8 cellular contexts compared by ENCODE assay signal in the genomic region with DNA sequence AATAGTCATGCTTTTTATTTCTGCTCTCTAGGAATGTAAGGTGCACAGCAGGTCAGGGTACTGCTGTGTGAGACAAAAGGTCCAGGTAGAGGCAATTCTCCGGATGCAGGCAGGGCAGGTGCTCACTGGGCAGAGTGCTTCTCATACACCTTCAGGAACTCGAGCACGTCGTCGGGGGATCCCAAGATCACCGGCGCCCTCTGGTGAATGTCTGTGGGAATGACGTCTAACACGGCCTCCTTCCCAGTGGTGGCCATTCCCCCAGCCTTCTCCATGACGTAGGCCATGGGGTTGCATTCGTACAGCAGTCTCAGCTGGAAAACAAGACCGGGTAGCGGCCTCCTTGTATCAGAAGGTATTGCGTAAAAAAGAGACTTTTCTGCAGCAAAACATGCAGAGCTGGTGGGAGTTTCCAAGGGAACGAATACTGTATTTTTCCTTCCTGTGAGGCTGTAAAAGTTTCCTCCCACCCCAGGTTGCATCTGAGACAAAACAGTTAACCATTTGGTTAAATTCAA. TPM values are rescaled to one million over a fixed set of nuclear protein-coding genes. Genes with fewer than 3 reads are reported as not detected.
A peak's percentile ranks its signal among the peaks of the same experiment; 100 is the strongest.
DNase-seq lines count a peak whose midpoint lies in the region; ATAC-seq, FAIRE-seq and TF ChIP-seq lines count a peak whose summit lies in the region.

No MANE protein-coding gene starts in this region.

- H3K23me2 ChIP-seq in H1 (ENCODE audit: low read depth, low read length): no peaks in the 10 kb centered on the region

- no peak overlapping the region for H2BK15ac ChIP-seq in H1 (ENCODE audit: low read length)

- no peak overlapping the region for H3K23ac ChIP-seq in H1 (ENCODE audit: insufficient read length)

- no peak overlapping the region for H4K8ac ChIP-seq in H1 (ENCODE audit: extremely low read depth, insufficient read depth, low read length)

- H3K4me1 ChIP-seq in H1 (replicated peaks in 1 of 4; ENCODE audit: control insufficient read depth in 3 of 4, insufficient read depth in 4 of 4, low read length in 3 of 4): peaks cover 3 to 7% (median 6%) of the 10 kb centered on the region in 4 experiments; a peak in 6 of 7 replicates

- peak; percentile 98 for ATAC-seq in activated CD8-positive, alpha-beta T cell treated with anti-CD3 and anti-CD28 coated beads for 36 hours
- ATAC-seq in GM18505 (IDR thresholded peaks at IDR 0.05; ENCODE audit: unreplicated experiment): no peak

- CTCF ChIA-PET in HEK293T (lab: Yijun Ruan, JAX) (interaction anchor here (0.7 to 1.0 kb wide), 2 partner anchors 11 to 49 kb away, joined by 3 read pairs; a partner anchor contains a TSS), H1 (lab: Charles Lee; ENCODE audit: partially characterized antibody) (interaction anchor here (0.6 to 7.1 kb wide), 17 partner anchors 10 to 303 kb away, joined by 3 to 54 read pairs (median 4); a partner anchor contains a TSS)
- CTCF ChIA-PET in activated CD8-positive, alpha-beta T cell treated with anti-CD3 and anti-CD28 coated beads for 36 hours (lab: Charles Lee): interaction anchor here (0.7 to 1.3 kb wide), 8 partner anchors 10 to 111 kb away, joined by 3 to 4 read pairs (median 3); a partner anchor contains a TSS

- intact Hi-C loops in activated CD8-positive, alpha-beta T cell treated with anti-CD3 and anti-CD28 coated beads for 36 hours (cut with micrococcal nuclease): no loop called here

- no peak overlapping the region for H3K4ac ChIP-seq in H1 (replicated peaks; ENCODE audit: insufficient read length, low read depth, low read length)

- H2BK20ac ChIP-seq in H1 (ENCODE audit: low read length): no peak overlapping the region

- H3K9ac ChIP-seq in H1 (replicated peaks in 1 of 4; ENCODE audit: extremely low read depth in 1 of 4, low read depth in 3 of 4, low read length in 3 of 4): no peak overlapping the region

- DNase-seq in CD1c-positive myeloid dendritic cell (ENCODE audit: extremely low spot score) (peak; percentile 67), HEK293T (ENCODE audit: extremely low spot score) (peak; percentile 73), NCI-H69 (lab: John Stamatoyannopoulos, UW) (peak; percentile 74), H1 (ENCODE audit: low read depth in 1 of 2, low spot score in 2 of 2) (peak; percentile 64 to 95), midbrain (lab: John Stamatoyannopoulos, UW) (peak; percentile 40)
- peak; percentile 85 for DNase-seq in activated CD8-positive, alpha-beta T cell treated with anti-CD3 and anti-CD28 coated beads for 36 hours
- peak; percentile 14 to 22 for DNase-seq in stimulated activated CD8-positive, alpha-beta memory T cell treated with anti-CD3 and anti-CD28 coated beads, Interleukin-15, amount 100 ng/mL, for 4 hours (ENCODE audit: low read depth in 2 of 2)

- peak; percentile 72 for TF ChIP-seq CTCF in activated CD8-positive, alpha-beta T cell treated with anti-CD3 and anti-CD28 coated beads for 36 hours (IDR thresholded peaks at IDR 0.05)
- peak; percentile 84 to 92 (median 84) for TF ChIP-seq CTCF in H1 (IDR thresholded peaks at IDR 0.05; ENCODE audit: control extremely low read depth in 1 of 3, insufficient read depth in 1 of 3, low read depth in 1 of 3, low read length in 3 of 3)

- TF ChIP-seq EP300 in H1 (IDR thresholded peaks at IDR 0.05; ENCODE audit: borderline replicate concordance in 1 of 2, low read depth in 2 of 2, low read length in 2 of 2): no peak

- no peak overlapping the region for H3K27ac Mint-ChIP-seq in activated CD8-positive, alpha-beta T cell treated with anti-CD3 and anti-CD28 coated beads for 36 hours

- no peak overlapping the region for H4K91ac ChIP-seq in H1 (replicated peaks; ENCODE audit: insufficient read length, low read length)

- H3K18ac ChIP-seq in H1 (ENCODE audit: extremely low read depth, low read length): no peak overlapping the region

- no peaks in the 10 kb centered on the region for H3K9me3 ChIP-seq in H1 (ENCODE audit: insufficient read depth in 2 of 2, low read depth in 1 of 2, low read length in 1 of 2)

- H2BK12ac ChIP-seq in H1 (ENCODE audit: low read depth, low read length): no peak overlapping the region

- H3K4me2 ChIP-seq in H1 (ENCODE audit: insufficient read depth in 1 of 2, low read depth in 2 of 2, low read length in 2 of 2): 0 out of 4 replicates have a peak overlapping the region, but pooled peaks of 1 of the 2 experiments have one; percentile 10

- no peak overlapping the region for H2AK5ac ChIP-seq in H1 (ENCODE audit: low read depth, low read length)

- H4K20me1 ChIP-seq in H1 (replicated peaks in 1 of 2; ENCODE audit: control insufficient read depth in 1 of 2, insufficient read depth in 2 of 2, low read length in 2 of 2): no peaks in the 10 kb centered on the region

- 0 out of 2 replicates have a peak overlapping the region, but pooled peaks have one; percentile 71 for H2AFZ ChIP-seq in H1 (ENCODE audit: low read length)

- H4K5ac ChIP-seq in H1 (ENCODE audit: insufficient read length, low read depth, low read length): no peak overlapping the region

- peak; percentile 97 for FAIRE-seq in H1 (lab: Jason Lieb, UNC)

- H3K4me3 Mint-ChIP-seq in activated CD8-positive, alpha-beta T cell treated with anti-CD3 and anti-CD28 coated beads for 36 hours: no peak overlapping the region

- H3K27ac ChIP-seq in H1 (ENCODE audit: low read depth, low read length): no peak overlapping the region

- H3K4me1 Mint-ChIP-seq in activated CD8-positive, alpha-beta T cell treated with anti-CD3 and anti-CD28 coated beads for 36 hours (ENCODE audit: low read depth): peaks cover 4% of the 10 kb centered on the region

- H3K79me2 ChIP-seq in H1 (ENCODE audit: control insufficient read depth in 1 of 2, insufficient read depth in 2 of 2, low read length in 2 of 2): no peaks in the 10 kb centered on the region

- no peak overlapping the region for H2BK120ac ChIP-seq in H1 (replicated peaks; ENCODE audit: low read depth, low read length)

- WGBS in H1 (ENCODE audit: extremely low coverage in 1 of 2, insufficient coverage in 1 of 2, insufficient read length in 1 of 2, insufficient replicate concordance in 2 of 2, low coverage in 1 of 2, low lambda C conversion rate in 2 of 2, missing lambda C conversion rate in 1 of 2), 2 experiments: 24% methylated on average over 15 of the region's 15 CpGs; no CpG with 5 or more reads in 1 of the 2 experiments

- H2BK5ac ChIP-seq in H1 (ENCODE audit: low read depth, low read length): no peak overlapping the region

- POLR2A ChIA-PET in HEK293T (lab: Yijun Ruan, JAX): no interaction called here
- POLR2A ChIA-PET in activated CD8-positive, alpha-beta T cell treated with anti-CD3 and anti-CD28 coated beads for 36 hours (lab: Charles Lee): no interaction called here
- POLR2A ChIA-PET in H1 (lab: Charles Lee; ENCODE audit: partially characterized antibody): interaction anchor here (1.0 to 6.7 kb wide), 2 partner anchors 49 to 52 kb away, joined by 3 to 43 read pairs; a partner anchor contains a TSS

- H3K4me3 ChIP-seq in H1 (ENCODE audit: extremely low read depth in 1 of 4, insufficient read depth in 2 of 4, low read depth in 3 of 4, low read length in 4 of 4): no peak overlapping the region

- H3K79me1 ChIP-seq in H1 (ENCODE audit: low read depth, low read length): no peaks in the 10 kb centered on the region

- no peaks in the 10 kb centered on the region for H3K36me3 ChIP-seq in H1 (ENCODE audit: control insufficient read depth in 2 of 4, insufficient read depth in 4 of 4, low read length in 3 of 4)

- H3K27me3 Mint-ChIP-seq in activated CD8-positive, alpha-beta T cell treated with anti-CD3 and anti-CD28 coated beads for 36 hours: peaks cover 1% of the 10 kb centered on the region

- H3K36me3 Mint-ChIP-seq in activated CD8-positive, alpha-beta T cell treated with anti-CD3 and anti-CD28 coated beads for 36 hours (ENCODE audit: low read depth): no peaks in the 10 kb centered on the region

- H3K14ac ChIP-seq in H1 (ENCODE audit: insufficient read length): no peak overlapping the region

- H3K9me3 Mint-ChIP-seq in activated CD8-positive, alpha-beta T cell treated with anti-CD3 and anti-CD28 coated beads for 36 hours: no peaks in the 10 kb centered on the region

- no peak overlapping the region for H3K56ac ChIP-seq in H1 (replicated peaks; ENCODE audit: insufficient read length, low read depth, low read length)

- no peak for TF ChIP-seq POLR2A in H1 (IDR thresholded peaks at IDR 0.05; ENCODE audit: control extremely low read depth in 1 of 2, low read depth in 2 of 2, low read length in 2 of 2)
- TF ChIP-seq POLR2A in GM18505 (IDR thresholded peaks at IDR 0.05; ENCODE audit: borderline replicate concordance, extremely low read depth, insufficient read depth, insufficient read length): no peak

- H3K27me3 ChIP-seq in H1 (replicated peaks in 1 of 4; ENCODE audit: control insufficient read depth in 3 of 4, extremely low read depth in 1 of 4, insufficient read depth in 3 of 4, low read length in 3 of 4): no peaks in the 10 kb centered on the region; a peak in 1 of 7 replicates

- TF ChIP-seq RAD21 in H1 (IDR thresholded peaks at IDR 0.05 in 1 of 2, conservative IDR thresholded peaks at IDR 0.05 in 1 of 2; ENCODE audit: low read depth in 2 of 2, low read length in 2 of 2): peak; percentile 92 to 93

RNA-seq across cellular contexts. Expression of a gene that starts 9.7 kb away (rescaled TPM):
- total RNA-seq in activated CD8-positive, alpha-beta T cell treated with anti-CD3 and anti-CD28 coated beads for 36 hours: not detected
- total RNA-seq in H1 (2021; fragmentation: NEBNext Ultra II Directional; extraction: Animal tissue kit (Norgen Biotek cat#: 25700)): not detected in 2 replicates
- polyA plus RNA-seq in H1 (2011; rRNA removed): not detected in 2 replicates
- not detected for polyA plus RNA-seq in H1 (2011; cell fraction: cytosol; rRNA removed)
- polyA plus RNA-seq in H1 (2011; cell fraction: nucleus; rRNA removed): 0.17 TPM
- polyA plus RNA-seq in H1 (2012, experiment 1 of 2): 0.24 to 0.38 TPM (median 0.33 TPM) in 3 of 4 replicates, not detected in the other
- not detected for polyA plus RNA-seq in H1 (2012, experiment 2 of 2)
- not detected for polyA plus RNA-seq in H1 (2013, experiment 1 of 2)
- not detected for polyA plus RNA-seq in H1 (2013, experiment 2 of 2)
- polyA minus RNA-seq in H1 (2011; rRNA and poly(A)+ RNA removed): not detected in 2 replicates
- polyA minus RNA-seq in H1 (2011; cell fraction: cytosol; rRNA and poly(A)+ RNA removed): not detected
- not detected for polyA minus RNA-seq in H1 (2011; cell fraction: nucleus; rRNA and poly(A)+ RNA removed)

RNA-seq across cellular contexts. Expression of a gene that starts 36.0 kb away (rescaled TPM):
- 1 to 10 TPM; 1.2 to 1.4 TPM for total RNA-seq in activated CD8-positive, alpha-beta T cell treated with anti-CD3 and anti-CD28 coated beads for 36 hours
- total RNA-seq in H1 (2021; fragmentation: NEBNext Ultra II Directional; extraction: Animal tissue kit (Norgen Biotek cat#: 25700)): 1.0 and 2.2 TPM in 2 replicates
- polyA plus RNA-seq in H1 (2011; rRNA removed): 2.6 and 4.1 TPM in 2 replicates
- polyA plus RNA-seq in H1 (2011; cell fraction: cytosol; rRNA removed): 3.3 TPM
- polyA plus RNA-seq in H1 (2011; cell fraction: nucleus; rRNA removed): 2.7 TPM
- polyA plus RNA-seq in H1 (2012, experiment 1 of 2): 3.2 to 5.2 TPM (median 3.6 TPM) in 4 replicates
- polyA plus RNA-seq in H1 (2012, experiment 2 of 2): 4.3 TPM
- 1.9 TPM for polyA plus RNA-seq in H1 (2013, experiment 1 of 2)
- 2.2 TPM for polyA plus RNA-seq in H1 (2013, experiment 2 of 2)
- 1.2 and 1.7 TPM in 2 replicates for polyA minus RNA-seq in H1 (2011; rRNA and poly(A)+ RNA removed)
- 1.3 TPM for polyA minus RNA-seq in H1 (2011; cell fraction: cytosol; rRNA and poly(A)+ RNA removed)
- 1.1 TPM for polyA minus RNA-seq in H1 (2011; cell fraction: nucleus; rRNA and poly(A)+ RNA removed)

RNA-seq across cellular contexts. Expression of a gene that starts 48.4 kb away (rescaled TPM):
- not detected for total RNA-seq in activated CD8-positive, alpha-beta T cell treated with anti-CD3 and anti-CD28 coated beads for 36 hours
- 2.3 and 3.2 TPM in 2 replicates for total RNA-seq in H1 (2021; fragmentation: NEBNext Ultra II Directional; extraction: Animal tissue kit (Norgen Biotek cat#: 25700))
- 3.8 and 4.1 TPM in 2 replicates for polyA plus RNA-seq in H1 (2011; rRNA removed)
- polyA plus RNA-seq in H1 (2011; cell fraction: cytosol; rRNA removed): 5.3 TPM
- 4.3 TPM for polyA plus RNA-seq in H1 (2011; cell fraction: nucleus; rRNA removed)
- 4.4 to 5.3 TPM (median 5.1 TPM) in 4 replicates for polyA plus RNA-seq in H1 (2012, experiment 1 of 2)
- polyA plus RNA-seq in H1 (2012, experiment 2 of 2): 0.60 TPM
- 2.3 TPM for polyA plus RNA-seq in H1 (2013, experiment 1 of 2)
- polyA plus RNA-seq in H1 (2013, experiment 2 of 2): 1.6 TPM
- 8.4 and 9.5 TPM in 2 replicates for polyA minus RNA-seq in H1 (2011; rRNA and poly(A)+ RNA removed)
- 4.6 TPM for polyA minus RNA-seq in H1 (2011; cell fraction: cytosol; rRNA and poly(A)+ RNA removed)
- 7.6 TPM for polyA minus RNA-seq in H1 (2011; cell fraction: nucleus; rRNA and poly(A)+ RNA removed)

Comparison
In these comparisons a context has a peak if more than half of its experiments do, and no peak if none do; other contexts are left out.
1. DNase-seq: peak in every context shown above with its lines; median percentile 85 in activated CD8-positive, alpha-beta T cell treated with anti-CD3 and anti-CD28 coated beads for 36 hours; 80 in H1; 74 in NCI-H69; 73 in HEK293T; 67 in CD1c-positive myeloid dendritic cell; 40 in midbrain; 18 in stimulated activated CD8-positive, alpha-beta memory T cell treated with anti-CD3 and anti-CD28 coated beads, Interleukin-15, amount 100 ng/mL, for 4 hours.